9 cellular contexts compared by ENCODE assay signal in the genomic region with DNA sequence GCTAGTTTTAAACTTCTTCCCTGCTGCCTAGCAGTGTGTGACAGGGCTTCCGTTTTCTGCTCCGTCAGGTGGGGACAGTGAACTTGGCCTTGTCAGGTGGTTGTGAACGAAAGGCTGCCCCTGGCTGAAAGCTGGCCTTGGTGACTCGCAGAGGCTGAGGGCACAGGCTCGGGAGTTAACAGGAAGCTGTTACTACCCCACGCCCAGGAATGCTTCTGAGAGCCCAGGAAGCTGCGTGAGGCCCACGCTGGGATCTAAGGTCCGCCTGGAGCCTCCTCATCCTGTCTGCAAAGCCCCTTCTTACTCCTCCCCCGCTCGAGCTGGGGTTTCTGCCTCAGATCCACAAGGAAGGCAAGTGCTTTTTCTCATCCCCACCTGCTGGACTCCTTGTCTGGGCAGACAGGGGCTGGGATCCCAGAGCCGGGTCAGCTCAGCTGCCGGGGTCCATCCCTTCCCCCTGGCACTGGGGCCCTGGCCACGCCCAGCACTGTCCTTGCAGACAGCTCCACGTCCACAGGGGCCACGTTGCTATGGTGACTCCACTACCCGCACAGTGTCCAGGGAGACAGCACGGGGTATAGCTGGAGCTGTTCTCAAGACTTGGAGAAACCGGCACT.
DNase-seq lines count a peak whose midpoint lies in the region; ATAC-seq, FAIRE-seq and TF ChIP-seq lines count a peak whose summit lies in the region.
"Had no signal": no experiment of that assay in that cellular context is flagged by ENCODE, and none has a peak within 500 bp of the region (broad histone marks: within the 10 kb centered on the region; RNA-seq: fewer than 3 reads in every experiment).

No MANE protein-coding gene starts in this region.

- intact Hi-C loops in Calu3 (cut with micrococcal nuclease; ENCODE audit: unreplicated experiment), result no loop called here
- intact Hi-C loops in activated B cell treated with CpG ODN at 0.5 μM for 24 hours (cut with micrococcal nuclease), result no loop called here

- H3K18ac ChIP-seq in mesendoderm (ENCODE audit: low read length), result no peak overlapping the region

- H3K27ac ChIP-seq in mesendoderm (ENCODE audit: low read depth, low read length) (no peak overlapping the region), tibial nerve (no peak overlapping the region)
- H3K27ac ChIP-seq: left ventricle myocardium inferior had no signal

- no peak overlapping the region for H3K4ac ChIP-seq in mesendoderm (ENCODE audit: low read depth, low read length)

- H3K36me3 ChIP-seq in mesendoderm (ENCODE audit: control insufficient read depth, insufficient read depth, low read length) (no peaks in the 10 kb centered on the region), tibial nerve (no peaks in the 10 kb centered on the region)
- H3K36me3 ChIP-seq: left ventricle myocardium inferior had no signal

- peak; percentile 60 for ATAC-seq in activated B cell treated with CpG ODN at 0.5 μM for 24 hours (ENCODE audit: low read depth)

- H3K4me1 Mint-ChIP-seq in Calu3 (ENCODE audit: low read depth, unreplicated experiment) (peaks cover 4% of the 10 kb centered on the region), activated B cell treated with CpG ODN at 0.5 μM for 24 hours (peaks cover 49% of the 10 kb centered on the region)

- no peak overlapping the region for H4K8ac ChIP-seq in mesendoderm (ENCODE audit: low read depth, low read length)

- peaks cover 6% of the 10 kb centered on the region for H3K4me1 ChIP-seq in mesendoderm (ENCODE audit: control insufficient read depth, low read depth, low read length)
- H3K4me1 ChIP-seq in tibial nerve, result no peaks in the 10 kb centered on the region

- DNase-seq in Calu3 (peak; percentile 4), H54 (ENCODE audit: insufficient read length, low spot score) (peak; percentile 91), activated B cell treated with CpG ODN at 0.5 μM for 24 hours (no peak), mesendoderm (peak; percentile 90), tibial nerve (ENCODE audit: low spot score in 2 of 2) (no peak), medulla oblongata (ENCODE audit: extremely low spot score) (no peak), HuH-7.5 (ENCODE audit: low spot score) (no peak)
- no peak for DNase-seq in stimulated activated CD4-positive, alpha-beta T cell treated with anti-CD3 and anti-CD28 coated beads, Interleukin-1b, Interleukin-23, amount 100 ng/mL, for 48 hours
- DNase-seq: left ventricle myocardium inferior had no signal

- H3K4me3 Mint-ChIP-seq in Calu3 (ENCODE audit: low read depth, unreplicated experiment), result no peak overlapping the region
- no peak overlapping the region for H3K4me3 Mint-ChIP-seq in activated B cell treated with CpG ODN at 0.5 μM for 24 hours

- no TSS peak for BruUV-seq in Calu3 (replicated peaks; lab: Mats Ljungman, UMichigan)

- no peak for FAIRE-seq in H54 (lab: Jason Lieb, UNC)

- POLR2A ChIA-PET in activated B cell treated with CpG ODN at 0.5 μM for 24 hours (lab: Charles Lee), result interaction anchor here (1.0 kb wide), 1 partner anchor 747 kb away, joined by 3 read pairs; a partner anchor contains a TSS

- CTCF ChIA-PET in Calu3 (lab: Charles Lee), result no interaction called here
- CTCF ChIA-PET in activated B cell treated with CpG ODN at 0.5 μM for 24 hours (lab: Charles Lee), result interaction anchor here (0.9 kb wide), 1 partner anchor 11 kb away, joined by 3 read pairs; no protein-coding TSS in a partner anchor

- H2AK5ac ChIP-seq in mesendoderm (ENCODE audit: low read length), result no peak overlapping the region

- H3K79me2 ChIP-seq in mesendoderm (ENCODE audit: control insufficient read depth, insufficient read depth, low read length), result no peaks in the 10 kb centered on the region

- no peak overlapping the region for H2BK5ac ChIP-seq in mesendoderm (ENCODE audit: low read length)

- H3K9me3 ChIP-seq in tibial nerve, result no peaks in the 10 kb centered on the region
- H3K9me3 ChIP-seq: left ventricle myocardium inferior had no signal

- H3K36me3 Mint-ChIP-seq in Calu3 (ENCODE audit: insufficient read depth, unreplicated experiment) (no peaks in the 10 kb centered on the region), activated B cell treated with CpG ODN at 0.5 μM for 24 hours (ENCODE audit: low read depth) (no peaks in the 10 kb centered on the region)

- peak overlapping the region; percentile 8 for H3K9ac ChIP-seq in mesendoderm (ENCODE audit: low read length)

- no peaks in the 10 kb centered on the region for H3K79me1 ChIP-seq in mesendoderm (ENCODE audit: low read length)

- H3K27me3 ChIP-seq in mesendoderm (ENCODE audit: insufficient read depth, low read length, poor library complexity), result no peaks in the 10 kb centered on the region
- H3K27me3 ChIP-seq in tibial nerve, result no peaks in the 10 kb centered on the region

- no peak overlapping the region for H3K4me2 ChIP-seq in mesendoderm (ENCODE audit: low read length)

- TF ChIP-seq POLR2A in H54 (IDR thresholded peaks at IDR 0.05; ENCODE audit: low read depth, low read length) (no peak), tibial nerve (IDR thresholded peaks at IDR 0.05) (no peak)

- TF ChIP-seq EP300 in tibial nerve (IDR thresholded peaks at IDR 0.05), result no peak

- H3K27me3 Mint-ChIP-seq in Calu3 (ENCODE audit: unreplicated experiment) (no peaks in the 10 kb centered on the region), activated B cell treated with CpG ODN at 0.5 μM for 24 hours (no peaks in the 10 kb centered on the region)

- TF ChIP-seq CTCF in Calu3 (IDR thresholded peaks at IDR 0.05; ENCODE audit: unreplicated experiment), result no peak
- no peak for TF ChIP-seq CTCF in activated B cell treated with CpG ODN at 0.5 μM for 24 hours (IDR thresholded peaks at IDR 0.05)
- TF ChIP-seq CTCF in tibial nerve (IDR thresholded peaks at IDR 0.05), result no peak

- H3K23ac ChIP-seq in mesendoderm (ENCODE audit: low read length), result no peak overlapping the region

- no peak overlapping the region for H3K4me3 ChIP-seq in mesendoderm (ENCODE audit: low read length)
- no peak overlapping the region for H3K4me3 ChIP-seq in tibial nerve
- H3K4me3 ChIP-seq: left ventricle myocardium inferior had no signal

- peak overlapping the region; percentile 45 for H3K56ac ChIP-seq in mesendoderm (ENCODE audit: low read length)

- H3K9me3 Mint-ChIP-seq in Calu3 (ENCODE audit: low read depth, unreplicated experiment), result no peaks in the 10 kb centered on the region
- no peaks in the 10 kb centered on the region for H3K9me3 Mint-ChIP-seq in activated B cell treated with CpG ODN at 0.5 μM for 24 hours

- no peak overlapping the region for H3K27ac Mint-ChIP-seq in Calu3 (ENCODE audit: unreplicated experiment)
- H3K27ac Mint-ChIP-seq in activated B cell treated with CpG ODN at 0.5 μM for 24 hours, result peak overlapping the region; percentile 73

- H4K5ac ChIP-seq in mesendoderm (ENCODE audit: low read length), result no peak overlapping the region

- no peak overlapping the region for H2BK120ac ChIP-seq in mesendoderm (ENCODE audit: low read depth, low read length)

- WGBS in mesendoderm (ENCODE audit: extremely low coverage, insufficient coverage, low lambda C conversion rate), result no CpG with 5 or more reads among the region's 19 CpGs
- WGBS in tibial nerve, 2 donors, result 28 to 35% methylated on average over 19 of the region's 19 CpGs

- H2BK15ac ChIP-seq in mesendoderm (replicated peaks; ENCODE audit: low read depth), result no peak overlapping the region

Comparison
In these comparisons a context has a peak if more than half of its experiments do, and no peak if none do; other contexts are left out.
1. DNase-seq: peak in Calu3 (single experiment), H54 (single experiment) and mesendoderm (single experiment); none in activated B cell treated with CpG ODN at 0.5 μM for 24 hours (single experiment), tibial nerve (0 of 2), stimulated activated CD4-positive, alpha-beta T cell treated with anti-CD3 and anti-CD28 coated beads, Interleukin-1b, Interleukin-23, amount 100 ng/mL, for 48 hours (single experiment), medulla oblongata (single experiment) and HuH-7.5 (single experiment).